In genomic region chr11:9575531-9576240, GRCh38 we compare ENCODE assay signal across 8 cellular contexts. TPM values are rescaled to one million over a fixed set of nuclear protein-coding genes. Genes with fewer than 3 reads are reported as not detected.
A peak's percentile ranks its signal among the peaks of the same experiment; 100 is the strongest.
DNase-seq lines count a peak whose midpoint lies in the region; ATAC-seq and TF ChIP-seq lines count a peak whose summit lies in the region.

No MANE protein-coding gene starts in this region.

- peak overlapping the region; percentile 80 for H3K4me3 Mint-ChIP-seq in central memory CD8-positive, alpha-beta T cell
- H3K4me3 Mint-ChIP-seq in naive B cell: peak overlapping the region; percentile 93 to 97 (median 95)

- POLR2A ChIA-PET in BJ (lab: Charles Lee): interaction anchor here (0.6 to 1.0 kb wide), 3 partner anchors 8 to 241 kb away, joined by 3 to 4 read pairs (median 3); no protein-coding TSS in a partner anchor

- no peak for TF ChIP-seq CTCF in BJ (IDR thresholded peaks at IDR 0.05; ENCODE audit: insufficient read depth, low read depth, low read length)

- DNase-seq in BJ (ENCODE audit: low read depth) (no peak), naive B cell (no peak), NCI-H2227 treated with DMSO at 0.1 percent for 48 hours (lab: John Stamatoyannopoulos, UW) (no peak)
- no peak for DNase-seq in central memory CD8-positive, alpha-beta T cell (ENCODE audit: low spot score in 2 of 2)
- DNase-seq in stimulated activated CD4-positive, alpha-beta T cell treated with anti-CD3 and anti-CD28 coated beads, Interleukin-2, amount 100 ng/mL, for 24 hours: no peak

- H3K27me3 ChIP-seq in BJ (ENCODE audit: control insufficient read depth, insufficient read depth, low read length): no peaks in the 10 kb centered on the region

- CTCF ChIA-PET in BJ (lab: Yijun Ruan, JAX): interaction anchor here (1.0 to 2.4 kb wide), 5 partner anchors 28 to 791 kb away, joined by 3 to 13 read pairs (median 4); no protein-coding TSS in a partner anchor

- peak overlapping the region; percentile 95 for H3K27ac ChIP-seq in KOPT-K1 (ENCODE audit: low read depth, low read length, poor library complexity, severe bottlenecking)

- peaks cover 37% of the 10 kb centered on the region for H3K4me1 Mint-ChIP-seq in central memory CD8-positive, alpha-beta T cell
- H3K4me1 Mint-ChIP-seq in naive B cell: peaks cover 21 to 25% (median 23%) of the 10 kb centered on the region in 3 donors

- H3K4me3 ChIP-seq in BJ (ENCODE audit: low read depth, low read length): peak overlapping the region; percentile 96

- no peak for ATAC-seq in central memory CD8-positive, alpha-beta T cell (replicated peaks; ENCODE audit: extremely low read depth, poor library complexity, severe bottlenecking)
- ATAC-seq in naive B cell (ENCODE audit: low read depth in 2 of 2) (no peak), HG02840 (IDR thresholded peaks at IDR 0.05; ENCODE audit: low FRiP score, unreplicated experiment) (no peak), GM18498 (IDR thresholded peaks at IDR 0.05; ENCODE audit: unreplicated experiment) (no peak)

- H3K36me3 ChIP-seq in BJ (ENCODE audit: control insufficient read depth, insufficient read depth, low read length) (no peaks in the 10 kb centered on the region; the same call in 1 of the 2 replicates), KOPT-K1 (ENCODE audit: insufficient read depth, low read length) (peaks cover 59% of the 10 kb centered on the region)

- no peaks in the 10 kb centered on the region for H3K9me3 ChIP-seq in KOPT-K1 (ENCODE audit: insufficient read depth, low read length, poor library complexity, severe bottlenecking)

- H3K27ac Mint-ChIP-seq in central memory CD8-positive, alpha-beta T cell (ENCODE audit: low read depth): peak overlapping the region; percentile 96
- H3K27ac Mint-ChIP-seq in naive B cell: peak overlapping the region in 4 of 6 donors; percentile 66 to 91 (median 89)

- H3K36me3 Mint-ChIP-seq in central memory CD8-positive, alpha-beta T cell (ENCODE audit: insufficient read depth): peaks cover 12% of the 10 kb centered on the region
- H3K36me3 Mint-ChIP-seq in naive B cell: peaks cover 0 to 11% of the 10 kb centered on the region in 2 donors

- no peaks in the 10 kb centered on the region for H3K9me3 Mint-ChIP-seq in central memory CD8-positive, alpha-beta T cell
- no peaks in the 10 kb centered on the region for H3K9me3 Mint-ChIP-seq in naive B cell

- H3K27me3 Mint-ChIP-seq in central memory CD8-positive, alpha-beta T cell: no peaks in the 10 kb centered on the region
- no peaks in the 10 kb centered on the region for H3K27me3 Mint-ChIP-seq in naive B cell

RNA-seq across cellular contexts. Expression of gene WEE1, which starts 2.2 kb away (rescaled TPM):
- polyA plus RNA-seq in BJ (2011; rRNA removed): 31.7 and 60.1 TPM in 2 replicates
- 14.5 and 19.6 TPM in 2 replicates for polyA minus RNA-seq in BJ (2011; rRNA and poly(A)+ RNA removed)
- 10 to 100 TPM in 5 of 6 donors, 1 to 10 TPM in 1; 9.6 to 20.6 (median 16.2) TPM for polyA plus RNA-seq in naive B cell (ENCODE audit: low read depth in 6 of 6)
